24 cellular contexts compared by ENCODE assay signal in the genomic region with DNA sequence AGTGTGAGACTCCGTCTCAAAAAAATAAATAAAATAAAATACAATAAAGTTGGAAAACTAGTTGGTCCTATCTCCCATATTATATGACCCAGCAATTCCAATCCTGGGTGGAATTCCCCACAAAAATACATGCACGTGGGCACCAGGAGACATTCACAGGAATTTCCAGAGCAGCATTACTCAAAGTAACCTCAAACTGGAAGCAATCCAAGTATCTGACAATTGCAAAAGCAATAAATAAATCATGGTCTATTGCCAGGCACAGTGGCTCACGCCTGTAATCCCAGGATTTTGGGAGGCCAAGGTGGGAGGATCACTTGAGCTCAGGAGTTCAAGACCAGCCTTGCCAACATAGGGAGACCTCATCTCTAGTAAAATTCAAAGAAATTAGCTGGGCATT.
DNase-seq lines count a peak whose midpoint lies in the region; ATAC-seq and TF ChIP-seq lines count a peak whose summit lies in the region.
"Had no signal": no experiment of that assay in that cellular context is flagged by ENCODE, and none has a peak within 500 bp of the region (broad histone marks: within the 10 kb centered on the region; RNA-seq: fewer than 3 reads in every experiment).

No MANE protein-coding gene starts in this region.

- H4K20me1 ChIP-seq in SK-N-SH (ENCODE audit: insufficient read depth) (no peaks in the 10 kb centered on the region), osteoblast (ENCODE audit: insufficient read depth, low read length) (no peaks in the 10 kb centered on the region)

- intact Hi-C loops in colonic mucosa (cut with DNase I), result no loop called here

- TF ChIP-seq RAD21 in SK-N-SH (IDR thresholded peaks at IDR 0.05; ENCODE audit: low read length), result no peak

- CTCF ChIA-PET in SK-N-SH (lab: Yijun Ruan, JAX), result no interaction called here

- H3K9me2 ChIP-seq in SK-N-SH, result no peaks in the 10 kb centered on the region

- no peak for TF ChIP-seq EP300 in SK-N-SH (IDR thresholded peaks at IDR 0.05; ENCODE audit: borderline replicate concordance in 1 of 2, low read depth in 1 of 2, low read length in 1 of 2)

- no peak for ATAC-seq in SK-N-SH treated with all-trans-retinoic acid at 6 μM for 48 hours
- ATAC-seq: heart left ventricle, left ventricle myocardium superior, mucosa of descending colon, Panc1, T-helper 17 cell, upper lobe of right lung had no signal

- H3K4me3 ChIP-seq in SK-N-SH (ENCODE audit: low read depth in 2 of 2, low read length in 1 of 2), result no peak overlapping the region
- H3K4me3 ChIP-seq in fibroblast of mammary gland (ENCODE audit: control insufficient read depth, low read depth, low read length), result no peak overlapping the region
- H3K4me3 ChIP-seq in osteoblast (ENCODE audit: insufficient read depth, low read length), result no peak overlapping the region
- H3K4me3 ChIP-seq in colonic mucosa, result no peak overlapping the region
- H3K4me3 ChIP-seq: esophagus squamous epithelium, heart left ventricle, mucosa of descending colon, neural progenitor cell, upper lobe of right lung had no signal

- H3K27ac ChIP-seq in SK-N-SH (ENCODE audit: low read depth in 2 of 2, low read length in 1 of 2) (no peak overlapping the region), osteoblast (ENCODE audit: low read depth, low read length) (no peak overlapping the region), caudate nucleus (ENCODE audit: low read depth, low read length) (no peak overlapping the region), colonic mucosa (no peak overlapping the region)
- H3K27ac ChIP-seq: esophagus squamous epithelium, neural progenitor cell, upper lobe of right lung had no signal

- H3K9me3 ChIP-seq in SK-N-SH, result no peaks in the 10 kb centered on the region
- no peaks in the 10 kb centered on the region for H3K9me3 ChIP-seq in osteoblast (ENCODE audit: low read depth, low read length)
- H3K9me3 ChIP-seq in colonic mucosa, result no peaks in the 10 kb centered on the region
- H3K9me3 ChIP-seq: BE2C, esophagus squamous epithelium, heart left ventricle, mucosa of descending colon, upper lobe of right lung had no signal

- H3K79me2 ChIP-seq in SK-N-SH (ENCODE audit: insufficient read depth), result no peaks in the 10 kb centered on the region
- no peaks in the 10 kb centered on the region for H3K79me2 ChIP-seq in osteoblast (ENCODE audit: insufficient read depth, low read length)

- H3K36me3 ChIP-seq in SK-N-SH (replicated peaks in 1 of 2; ENCODE audit: control insufficient read depth in 1 of 2, insufficient read depth in 2 of 2, low read length in 1 of 2), result no peaks in the 10 kb centered on the region
- no peaks in the 10 kb centered on the region for H3K36me3 ChIP-seq in osteoblast (ENCODE audit: insufficient read depth, low read length)
- no peaks in the 10 kb centered on the region for H3K36me3 ChIP-seq in colonic mucosa
- H3K36me3 ChIP-seq: BE2C, esophagus squamous epithelium, heart left ventricle, neural progenitor cell, upper lobe of right lung had no signal

- no peaks in the 10 kb centered on the region for H3F3A ChIP-seq in SK-N-SH (replicated peaks; ENCODE audit: insufficient read depth)

- DNase-seq in SK-N-SH (no peak), RPMI7951 (ENCODE audit: low read depth) (peak; percentile 61), fibroblast of mammary gland (ENCODE audit: low read depth) (peak; percentile 37), osteoblast (ENCODE audit: insufficient read length, low spot score, missing footprints) (peak; percentile 17), caudate nucleus (lab: John Stamatoyannopoulos, UW) (no peak), RKO (ENCODE audit: low spot score) (no peak), colonic mucosa (no peak)
- DNase-seq: activated CD4-positive, alpha-beta T cell treated with anti-CD3 and anti-CD28 coated beads, Interleukin-2, amount 10 ng/mL, durations not matched to agents 24 days and 14 days; activated naive CD4-positive, alpha-beta T cell treated with anti-CD3 and anti-CD28 coated beads, Interleukin-2, amount 10 ng/mL, durations not matched to agents 7 days and 5 days; BE2C; DMS79; effector CD8-positive, alpha-beta T cell; esophagus squamous epithelium; heart left ventricle; KBM-7; left ventricle myocardium superior; mucosa of descending colon; NCI-H1048; NCI-H2081; T-helper 17 cell; upper lobe of right lung had no signal

- WGBS in SK-N-SH (ENCODE audit: low lambda C conversion rate), result 47% methylated on average over 3 of the region's 3 CpGs

- H3K9ac ChIP-seq in SK-N-SH (no peak overlapping the region), colonic mucosa (ENCODE audit: low read depth in 2 of 2, low read length in 2 of 2) (no peak overlapping the region)
- H3K9ac ChIP-seq: neural progenitor cell had no signal

- H2AFZ ChIP-seq in SK-N-SH (ENCODE audit: low read depth), result no peak overlapping the region
- H2AFZ ChIP-seq in osteoblast (ENCODE audit: low read length), result no peak overlapping the region
- H2AFZ ChIP-seq: neural progenitor cell had no signal

- H3K4me2 ChIP-seq in SK-N-SH, result no peak overlapping the region
- H3K4me2 ChIP-seq in osteoblast (ENCODE audit: insufficient read depth, low read length), result no peak overlapping the region
- H3K4me2 ChIP-seq: neural progenitor cell had no signal

- H3K4me1 ChIP-seq in SK-N-SH (ENCODE audit: control insufficient read depth in 1 of 2, insufficient read depth in 2 of 2, low read depth in 1 of 2, low read length in 1 of 2) (no peaks in the 10 kb centered on the region), osteoblast (ENCODE audit: insufficient read depth, low read length) (no peaks in the 10 kb centered on the region), colonic mucosa (no peaks in the 10 kb centered on the region)
- H3K4me1 ChIP-seq: BE2C, esophagus squamous epithelium, neural progenitor cell, upper lobe of right lung had no signal

- POLR2A ChIA-PET in SK-N-SH (lab: Yijun Ruan, JAX), result no interaction called here

- H3K27me3 ChIP-seq in SK-N-SH (ENCODE audit: insufficient read depth), result no peaks in the 10 kb centered on the region
- no peaks in the 10 kb centered on the region for H3K27me3 ChIP-seq in osteoblast (ENCODE audit: insufficient read depth, low read length)
- H3K27me3 ChIP-seq in colonic mucosa, result no peaks in the 10 kb centered on the region
- H3K27me3 ChIP-seq: BE2C, esophagus squamous epithelium, heart left ventricle, neural progenitor cell, upper lobe of right lung had no signal

- TF ChIP-seq CTCF in SK-N-SH (IDR thresholded peaks at IDR 0.05), result no peak
- no peak for TF ChIP-seq CTCF in fibroblast of mammary gland (conservative IDR thresholded peaks at IDR 0.05; ENCODE audit: control insufficient read depth, insufficient read depth, low read depth, low read length)
- no peak for TF ChIP-seq CTCF in osteoblast (IDR thresholded peaks at IDR 0.05; ENCODE audit: extremely low read depth, low read depth, low read length)
- TF ChIP-seq CTCF in colonic mucosa (IDR thresholded peaks at IDR 0.05), result no peak

TF ChIP-seq in SK-N-SH, 30 proteins besides CTCF, POLR2A, EP300 and RAD21:
- TF ChIP-seq RFX5 (IDR thresholded peaks at IDR 0.05; ENCODE audit: low read length) (no peak), NFIC (IDR thresholded peaks at IDR 0.05; ENCODE audit: borderline replicate concordance) (peak; percentile 61; the same call in 1 of the 2 replicates), CHD2 (IDR thresholded peaks at IDR 0.05; ENCODE audit: low read length, partially characterized antibody) (no peak)
- TF ChIP-seq, protein P1, sequence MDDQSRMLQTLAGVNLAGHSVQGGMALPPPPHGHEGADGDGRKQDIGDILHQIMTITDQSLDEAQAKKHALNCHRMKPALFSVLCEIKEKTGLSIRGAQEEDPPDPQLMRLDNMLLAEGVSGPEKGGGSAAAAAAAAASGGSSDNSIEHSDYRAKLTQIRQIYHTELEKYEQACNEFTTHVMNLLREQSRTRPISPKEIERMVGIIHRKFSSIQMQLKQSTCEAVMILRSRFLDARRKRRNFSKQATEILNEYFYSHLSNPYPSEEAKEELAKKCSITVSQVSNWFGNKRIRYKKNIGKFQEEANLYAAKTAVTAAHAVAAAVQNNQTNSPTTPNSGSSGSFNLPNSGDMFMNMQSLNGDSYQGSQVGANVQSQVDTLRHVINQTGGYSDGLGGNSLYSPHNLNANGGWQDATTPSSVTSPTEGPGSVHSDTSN (IDR thresholded peaks at IDR 0.05), result peak; percentile 69

TF ChIP-seq in SK-N-SH treated with all-trans-retinoic acid at 6 μM for 48 hours, 23 proteins besides CTCF, POLR2A, EP300 and RAD21 (continues in another document):
- TF ChIP-seq BACH2 (CRISPR knock-in tag; IDR thresholded peaks at IDR 0.05; ENCODE audit: borderline replicate concordance) (no peak), ZC3H10 (CRISPR knock-in tag; IDR thresholded peaks at IDR 0.05) (no peak)
- TF ChIP-seq, protein P2, sequence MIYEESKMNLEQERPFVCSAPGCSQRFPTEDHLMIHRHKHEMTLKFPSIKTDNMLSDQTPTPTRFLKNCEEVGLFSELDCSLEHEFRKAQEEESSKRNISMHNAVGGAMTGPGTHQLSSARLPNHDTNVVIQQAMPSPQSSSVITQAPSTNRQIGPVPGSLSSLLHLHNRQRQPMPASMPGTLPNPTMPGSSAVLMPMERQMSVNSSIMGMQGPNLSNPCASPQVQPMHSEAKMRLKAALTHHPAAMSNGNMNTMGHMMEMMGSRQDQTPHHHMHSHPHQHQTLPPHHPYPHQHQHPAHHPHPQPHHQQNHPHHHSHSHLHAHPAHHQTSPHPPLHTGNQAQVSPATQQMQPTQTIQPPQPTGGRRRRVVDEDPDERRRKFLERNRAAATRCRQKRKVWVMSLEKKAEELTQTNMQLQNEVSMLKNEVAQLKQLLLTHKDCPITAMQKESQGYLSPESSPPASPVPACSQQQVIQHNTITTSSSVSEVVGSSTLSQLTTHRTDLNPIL (CRISPR knock-in tag; IDR thresholded peaks at IDR 0.05; ENCODE audit: low read depth), result no peak
- TF ChIP-seq, protein P3, sequence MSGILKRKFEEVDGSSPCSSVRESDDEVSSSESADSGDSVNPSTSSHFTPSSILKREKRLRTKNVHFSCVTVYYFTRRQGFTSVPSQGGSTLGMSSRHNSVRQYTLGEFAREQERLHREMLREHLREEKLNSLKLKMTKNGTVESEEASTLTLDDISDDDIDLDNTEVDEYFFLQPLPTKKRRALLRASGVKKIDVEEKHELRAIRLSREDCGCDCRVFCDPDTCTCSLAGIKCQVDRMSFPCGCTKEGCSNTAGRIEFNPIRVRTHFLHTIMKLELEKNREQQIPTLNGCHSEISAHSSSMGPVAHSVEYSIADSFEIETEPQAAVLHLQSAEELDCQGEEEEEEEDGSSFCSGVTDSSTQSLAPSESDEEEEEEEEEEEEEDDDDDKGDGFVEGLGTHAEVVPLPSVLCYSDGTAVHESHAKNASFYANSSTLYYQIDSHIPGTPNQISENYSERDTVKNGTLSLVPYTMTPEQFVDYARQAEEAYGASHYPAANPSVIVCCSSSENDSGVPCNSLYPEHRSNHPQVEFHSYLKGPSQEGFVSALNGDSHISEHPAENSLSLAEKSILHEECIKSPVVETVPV (CRISPR knock-in tag; IDR thresholded peaks at IDR 0.05), result no peak

Comparison
In these comparisons a context has a peak if more than half of its experiments do, and no peak if none do; other contexts are left out.
1. DNase-seq: peak in RPMI7951 (single experiment), fibroblast of mammary gland (single experiment) and osteoblast (single experiment); none in SK-N-SH (single experiment), caudate nucleus (0 of 61), RKO (single experiment) and colonic mucosa (single experiment).